In the genomic region with DNA sequence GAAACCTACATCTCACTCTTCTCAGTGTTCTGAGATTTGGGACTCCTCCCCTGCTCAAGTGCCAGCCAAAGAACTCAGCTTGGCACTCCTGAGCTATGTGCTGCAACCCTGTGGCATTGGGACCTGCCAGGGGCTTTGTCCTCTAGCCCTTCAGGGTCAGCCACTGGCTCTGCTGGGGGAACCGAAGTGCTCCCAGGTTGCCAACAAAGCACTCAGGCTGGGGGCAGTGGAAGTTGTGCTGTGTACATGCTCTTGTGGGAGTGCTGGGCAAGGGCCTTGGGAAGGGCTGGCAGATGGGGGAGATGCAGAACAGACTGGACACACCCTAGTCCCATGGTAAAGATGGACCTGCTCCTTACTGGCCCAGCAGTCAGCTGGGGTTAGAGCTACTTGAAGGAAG, we compare ENCODE assay signal across 24 cellular contexts.
"Had no signal": no experiment of that assay in that cellular context is flagged by ENCODE, and none has a peak within 500 bp of the region (broad histone marks: within the 10 kb centered on the region; RNA-seq: fewer than 3 reads in every experiment).

No MANE protein-coding gene starts in this region.

- DNase-seq: colonic mucosa; cortex of kidney; effector CD8-positive, alpha-beta T cell; effector memory CD8-positive, alpha-beta T cell; endodermal cell; erythroblast; esophagus squamous epithelium; foreskin fibroblast; foreskin melanocyte; gastrocnemius medialis; glutamatergic neuron; head of caudate nucleus; heart right ventricle; hippocampal formation; left cardiac atrium; left ventricle myocardium superior; lower lobe of right lung; mesenchymal stem cell had no signal

- H3K4me3 ChIP-seq: colonic mucosa, esophagus squamous epithelium, gastrocnemius medialis, heart right ventricle, left lung, lower lobe of right lung, mucosa of descending colon had no signal

- H3K27me3 Mint-ChIP-seq: dendritic cell treated with granulocyte-macrophage colony-stimulating factor and Interleukin-4, amounts not matched to agents 40 ng/mL and 50 ng/mL, for 4 days; effector memory CD8-positive, alpha-beta T cell had no signal

- H3K4me1 Mint-ChIP-seq: endodermal cell, mesothelial cell of epicardium had no signal

- H3K4me1 ChIP-seq: colonic mucosa, esophagus squamous epithelium, gastrocnemius medialis, heart right ventricle, left lung, lower lobe of right lung had no signal

- ATAC-seq: effector memory CD8-positive, alpha-beta T cell; esophagus mucosa; gastrocnemius medialis; heart right ventricle; left cardiac atrium; left lung; left ventricle myocardium superior; lower lobe of right lung; mucosa of descending colon had no signal

- H3K36me3 ChIP-seq: colonic mucosa, esophagus squamous epithelium, gastrocnemius medialis, heart right ventricle, left lung, lower lobe of right lung had no signal

- H3K27ac Mint-ChIP-seq: dendritic cell treated with granulocyte-macrophage colony-stimulating factor and Interleukin-4, amounts not matched to agents 40 ng/mL and 50 ng/mL, for 4 days; effector memory CD8-positive, alpha-beta T cell; endodermal cell; mesothelial cell of epicardium had no signal

- H3K4me3 Mint-ChIP-seq: dendritic cell treated with granulocyte-macrophage colony-stimulating factor and Interleukin-4, amounts not matched to agents 40 ng/mL and 50 ng/mL, for 4 days; effector memory CD8-positive, alpha-beta T cell; endodermal cell; mesothelial cell of epicardium had no signal

- H3K27me3 ChIP-seq: colonic mucosa, esophagus squamous epithelium, gastrocnemius medialis, heart right ventricle, left lung had no signal

- H3K36me3 Mint-ChIP-seq: mesothelial cell of epicardium had no signal

- H3K27ac ChIP-seq: colonic mucosa, epithelial cell of prostate, esophagus squamous epithelium, gastrocnemius medialis, heart right ventricle, left lung, lower lobe of right lung had no signal

- H3K9me3 ChIP-seq: colonic mucosa, gastrocnemius medialis had no signal
